11 cellular contexts compared by ENCODE assay signal in the genomic region with DNA sequence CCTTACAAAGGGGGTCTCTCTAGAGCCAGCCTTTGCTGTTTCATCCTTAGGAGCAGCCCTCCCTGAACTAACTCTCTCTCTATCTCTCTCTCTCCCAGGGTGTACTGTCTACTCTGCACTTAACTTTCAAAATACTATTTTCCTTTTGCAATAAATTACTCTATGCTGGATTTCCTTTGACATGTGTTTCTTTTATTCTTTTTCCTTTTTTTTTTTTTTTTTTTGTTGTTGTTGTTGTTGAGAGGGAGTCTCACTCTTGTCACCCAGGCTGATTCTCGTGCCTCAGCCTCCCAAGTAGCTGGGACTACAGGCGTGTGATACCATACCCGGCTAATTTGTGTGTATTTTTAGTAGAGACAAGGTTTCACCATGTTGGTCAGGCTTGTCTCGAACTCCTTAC. TPM values are rescaled to one million over a fixed set of nuclear protein-coding genes. Genes with fewer than 3 reads are reported as not detected.
DNase-seq lines count a peak whose midpoint lies in the region; ATAC-seq, FAIRE-seq and TF ChIP-seq lines count a peak whose summit lies in the region.
"Had no signal": no experiment of that assay in that cellular context is flagged by ENCODE, and none has a peak within 500 bp of the region (broad histone marks: within the 10 kb centered on the region; RNA-seq: fewer than 3 reads in every experiment).

No MANE protein-coding gene starts in this region.

- H3K27me3 ChIP-seq in smooth muscle cell (ENCODE audit: low read depth), result no peaks in the 10 kb centered on the region
- H3K27me3 ChIP-seq: SJSA1, upper lobe of left lung had no signal

- no peaks in the 10 kb centered on the region for H3K9me3 ChIP-seq in T-helper 17 cell (ENCODE audit: control insufficient read depth, low read length, poor library complexity, severe bottlenecking)
- no peaks in the 10 kb centered on the region for H3K9me3 ChIP-seq in smooth muscle cell (replicated peaks; ENCODE audit: low read depth)
- H3K9me3 ChIP-seq: SJSA1, upper lobe of left lung had no signal

- H3K27ac ChIP-seq in smooth muscle cell (ENCODE audit: low read depth), result peak overlapping the region; percentile 50
- H3K27ac ChIP-seq: SJSA1 had no signal

- peaks cover 35% of the 10 kb centered on the region for H3K4me1 Mint-ChIP-seq in activated T-cell treated with anti-CD3 and anti-CD28 coated beads, Interleukin-2, amount 50 U/mL, for 24 hours (ENCODE audit: low read depth)
- H3K4me1 Mint-ChIP-seq in T-helper 17 cell, result peaks cover 24% of the 10 kb centered on the region
- peaks cover 11% of the 10 kb centered on the region for H3K4me1 Mint-ChIP-seq in glutamatergic neuron (ENCODE audit: low read depth, unreplicated experiment)

- no peak overlapping the region for H3K4me2 ChIP-seq in smooth muscle cell

- H3K4me3 Mint-ChIP-seq in activated T-cell treated with anti-CD3 and anti-CD28 coated beads, Interleukin-2, amount 50 U/mL, for 24 hours, result peak overlapping the region; percentile 88
- H3K4me3 Mint-ChIP-seq in T-helper 17 cell, result peak overlapping the region; percentile 96
- peak overlapping the region; percentile 92 for H3K4me3 Mint-ChIP-seq in glutamatergic neuron (ENCODE audit: unreplicated experiment)

- 89% methylated on average over 4 of the region's 4 CpGs for WGBS in smooth muscle cell (ENCODE audit: low lambda C conversion rate)

- H3K27me3 Mint-ChIP-seq in activated T-cell treated with anti-CD3 and anti-CD28 coated beads, Interleukin-2, amount 50 U/mL, for 24 hours, result no peaks in the 10 kb centered on the region
- H3K27me3 Mint-ChIP-seq in T-helper 17 cell (no peaks in the 10 kb centered on the region), glutamatergic neuron (ENCODE audit: unreplicated experiment) (peaks cover 15% of the 10 kb centered on the region)

- H3K79me2 ChIP-seq in smooth muscle cell (ENCODE audit: low read depth), result peaks cover 35% of the 10 kb centered on the region

- no peak for TF ChIP-seq CTCF in glutamatergic neuron (IDR thresholded peaks at IDR 0.05; ENCODE audit: partially characterized antibody, unreplicated experiment)
- TF ChIP-seq CTCF in smooth muscle cell (IDR thresholded peaks at IDR 0.05; ENCODE audit: borderline replicate concordance, insufficient read depth, poor library complexity, severe bottlenecking), result no peak

- H3K36me3 ChIP-seq in smooth muscle cell (ENCODE audit: low read depth), result no peaks in the 10 kb centered on the region

- H3F3A ChIP-seq in smooth muscle cell (ENCODE audit: low read depth), result peaks cover 25% of the 10 kb centered on the region

- peak overlapping the region; percentile 93 for H3K27ac Mint-ChIP-seq in activated T-cell treated with anti-CD3 and anti-CD28 coated beads, Interleukin-2, amount 50 U/mL, for 24 hours
- H3K27ac Mint-ChIP-seq in T-helper 17 cell, result peak overlapping the region; percentile 94
- H3K27ac Mint-ChIP-seq in glutamatergic neuron (ENCODE audit: unreplicated experiment), result peak overlapping the region; percentile 74

- H3K36me3 Mint-ChIP-seq in activated T-cell treated with anti-CD3 and anti-CD28 coated beads, Interleukin-2, amount 50 U/mL, for 24 hours (ENCODE audit: low read depth), result peaks cover 27% of the 10 kb centered on the region
- H3K36me3 Mint-ChIP-seq in T-helper 17 cell (ENCODE audit: low read depth), result peaks cover 6% of the 10 kb centered on the region
- peaks cover 6% of the 10 kb centered on the region for H3K36me3 Mint-ChIP-seq in glutamatergic neuron (ENCODE audit: unreplicated experiment)

- H3K4me1 ChIP-seq in smooth muscle cell (ENCODE audit: low read depth), result peaks cover 12% of the 10 kb centered on the region

- H4K20me1 ChIP-seq in smooth muscle cell (ENCODE audit: low read depth), result peaks cover 20% of the 10 kb centered on the region

- no peak overlapping the region for H3K9ac ChIP-seq in smooth muscle cell (ENCODE audit: low read depth)

- ATAC-seq in T-helper 17 cell, result peak; percentile 10

- no peak for DNase-seq in activated T-cell treated with anti-CD3 and anti-CD28 coated beads, Interleukin-2, amount 50 U/mL, for 24 hours
- no peak for DNase-seq in activated T-cell treated with anti-CD3 and anti-CD28 coated beads, Interleukin-2, amount 50 U/mL, for 48 hours
- DNase-seq in T-helper 17 cell (no peak), glutamatergic neuron (no peak), smooth muscle cell (lab: John Stamatoyannopoulos, UW; ENCODE audit: unreplicated experiment) (no peak), HTR-8/SVneo (ENCODE audit: insufficient read length, low spot score) (no peak), NK-92 (lab: John Stamatoyannopoulos, UW; ENCODE audit: unreplicated experiment) (no peak), A172 (ENCODE audit: low spot score) (no peak)

- H3K4me3 ChIP-seq in smooth muscle cell, result no peak overlapping the region
- H3K4me3 ChIP-seq: lung, SJSA1 had no signal

- H2AFZ ChIP-seq in smooth muscle cell (ENCODE audit: low read depth), result no peak overlapping the region

- no peak for FAIRE-seq in HTR-8/SVneo (lab: Jason Lieb, UNC)

- H3K9me3 Mint-ChIP-seq in activated T-cell treated with anti-CD3 and anti-CD28 coated beads, Interleukin-2, amount 50 U/mL, for 24 hours, result no peaks in the 10 kb centered on the region
- H3K9me3 Mint-ChIP-seq in glutamatergic neuron (ENCODE audit: unreplicated experiment), result peaks cover 10% of the 10 kb centered on the region

RNA-seq across cellular contexts. Expression of gene ZNF3, which starts 1.5 kb away (rescaled TPM):
- 10 to 100 TPM; 42.3 to 45.2 TPM for total RNA-seq in T-helper 17 cell
- 87.9 TPM for total RNA-seq in glutamatergic neuron (ENCODE audit: unreplicated experiment)
- 21.2 and 21.6 TPM in 2 replicates for total RNA-seq in smooth muscle cell
- 22.0 and 25.2 TPM in 2 replicates for polyA plus RNA-seq in smooth muscle cell
- total RNA-seq in A172 (2014; rRNA removed; shearing (Covaris generic)), result 23.0 and 26.2 TPM in 2 replicates

RNA-seq across cellular contexts. Expression of gene COPS6, which starts 5.8 kb away (rescaled TPM):
- total RNA-seq in T-helper 17 cell (10 to 100 TPM; 62.5 to 64.7 TPM), glutamatergic neuron (ENCODE audit: unreplicated experiment) (77.4 TPM), smooth muscle cell (71.9 and 107 TPM in 2 replicates)
- polyA plus RNA-seq in smooth muscle cell, result 251 and 259 TPM in 2 replicates
- 70.3 and 74.6 TPM in 2 replicates for total RNA-seq in A172 (2014; rRNA removed; shearing (Covaris generic))

RNA-seq across cellular contexts. Expression of gene MCM7, which starts 18.2 kb away (rescaled TPM):
- 100 to 1,000 TPM; 111 to 119 TPM for total RNA-seq in T-helper 17 cell
- total RNA-seq in glutamatergic neuron (ENCODE audit: unreplicated experiment), result 196 TPM
- 36.4 and 47.6 TPM in 2 replicates for total RNA-seq in smooth muscle cell
- polyA plus RNA-seq in smooth muscle cell, result 56.9 and 59.7 TPM in 2 replicates
- total RNA-seq in A172 (2014; rRNA removed; shearing (Covaris generic)), result 215 and 227 TPM in 2 replicates

RNA-seq across cellular contexts. Expression of gene AP4M1, which starts 18.5 kb away (rescaled TPM):
- total RNA-seq in T-helper 17 cell (1 to 10 TPM; 8.6 to 9.3 TPM), glutamatergic neuron (ENCODE audit: unreplicated experiment) (25.9 TPM), smooth muscle cell (10.1 and 18.0 TPM in 2 replicates)
- polyA plus RNA-seq in smooth muscle cell, result 16.9 and 17.7 TPM in 2 replicates
- total RNA-seq in A172 (2014; rRNA removed; shearing (Covaris generic)), result 28.6 and 66.9 TPM in 2 replicates

RNA-seq across cellular contexts. Expression of gene ZSCAN21, which starts 33.4 kb away (rescaled TPM):
- total RNA-seq in T-helper 17 cell (1 to 10 TPM; 4.2 to 5.2 TPM), glutamatergic neuron (ENCODE audit: unreplicated experiment) (26.3 TPM), smooth muscle cell (11.3 and 12.1 TPM in 2 replicates)
- 15.3 and 17.5 TPM in 2 replicates for polyA plus RNA-seq in smooth muscle cell
- 11.2 and 14.3 TPM in 2 replicates for total RNA-seq in A172 (2014; rRNA removed; shearing (Covaris generic))
